2 cellular contexts compared by ENCODE assay signal in the genomic region with DNA sequence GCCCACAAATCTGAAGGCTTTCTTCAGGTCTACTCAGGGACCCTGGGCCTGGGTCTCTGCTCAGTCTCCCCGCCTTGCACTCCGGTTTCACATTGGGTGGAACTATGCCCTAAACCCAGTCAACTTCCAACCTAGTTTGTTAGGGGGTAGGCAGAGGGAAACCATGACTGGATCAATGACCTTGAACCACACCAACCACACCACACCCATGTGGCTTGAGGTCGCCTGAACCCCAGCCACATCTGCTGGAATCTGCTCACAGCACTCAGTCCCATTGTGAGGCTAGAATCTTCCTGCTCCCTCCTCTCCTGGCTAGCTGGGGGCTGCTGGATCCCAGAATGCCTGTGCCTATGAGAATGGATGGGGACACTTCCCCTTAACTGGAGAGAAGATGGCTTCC.
TF ChIP-seq lines count a peak whose summit lies in the region.

No MANE protein-coding gene starts in this region.

TF ChIP-seq in IMR-90, 13 proteins besides CTCF, POLR2A, EP300 and RAD21:
- TF ChIP-seq SMC3 (IDR thresholded peaks at IDR 0.05; ENCODE audit: low read depth, low read length) (no peak), FOS (IDR thresholded peaks at IDR 0.05; ENCODE audit: low read depth, low read length) (no peak), MXI1 (IDR thresholded peaks at IDR 0.05; ENCODE audit: borderline replicate concordance, low read depth, low read length) (no peak), MAFK (IDR thresholded peaks at IDR 0.05; ENCODE audit: low read depth, low read length) (no peak), MAZ (IDR thresholded peaks at IDR 0.05; ENCODE audit: borderline replicate concordance, low read depth, low read length) (no peak), BHLHE40 (IDR thresholded peaks at IDR 0.05; ENCODE audit: low read depth, low read length) (no peak), NFE2L2 (IDR thresholded peaks at IDR 0.05; ENCODE audit: low read depth, low read length) (no peak), RFX5 (IDR thresholded peaks at IDR 0.05; ENCODE audit: low read depth, low read length) (no peak), CHD1 (IDR thresholded peaks at IDR 0.05; ENCODE audit: low read depth, low read length) (no peak), CEBPB (IDR thresholded peaks at IDR 0.05; ENCODE audit: low read depth, low read length) (no peak), RCOR1 (IDR thresholded peaks at IDR 0.05; ENCODE audit: insufficient replicate concordance, low read length) (no peak)
- TF ChIP-seq, protein P1, sequence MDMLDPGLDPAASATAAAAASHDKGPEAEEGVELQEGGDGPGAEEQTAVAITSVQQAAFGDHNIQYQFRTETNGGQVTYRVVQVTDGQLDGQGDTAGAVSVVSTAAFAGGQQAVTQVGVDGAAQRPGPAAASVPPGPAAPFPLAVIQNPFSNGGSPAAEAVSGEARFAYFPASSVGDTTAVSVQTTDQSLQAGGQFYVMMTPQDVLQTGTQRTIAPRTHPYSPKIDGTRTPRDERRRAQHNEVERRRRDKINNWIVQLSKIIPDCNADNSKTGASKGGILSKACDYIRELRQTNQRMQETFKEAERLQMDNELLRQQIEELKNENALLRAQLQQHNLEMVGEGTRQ (IDR thresholded peaks at IDR 0.05; ENCODE audit: low read depth, low read length): no peak
- TF ChIP-seq, protein P2, sequence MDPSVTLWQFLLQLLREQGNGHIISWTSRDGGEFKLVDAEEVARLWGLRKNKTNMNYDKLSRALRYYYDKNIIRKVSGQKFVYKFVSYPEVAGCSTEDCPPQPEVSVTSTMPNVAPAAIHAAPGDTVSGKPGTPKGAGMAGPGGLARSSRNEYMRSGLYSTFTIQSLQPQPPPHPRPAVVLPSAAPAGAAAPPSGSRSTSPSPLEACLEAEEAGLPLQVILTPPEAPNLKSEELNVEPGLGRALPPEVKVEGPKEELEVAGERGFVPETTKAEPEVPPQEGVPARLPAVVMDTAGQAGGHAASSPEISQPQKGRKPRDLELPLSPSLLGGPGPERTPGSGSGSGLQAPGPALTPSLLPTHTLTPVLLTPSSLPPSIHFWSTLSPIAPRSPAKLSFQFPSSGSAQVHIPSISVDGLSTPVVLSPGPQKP (IDR thresholded peaks at IDR 0.05; ENCODE audit: borderline replicate concordance, low read depth, low read length): no peak

TF ChIP-seq in GM12878, 131 proteins besides CTCF, POLR2A, EP300 and RAD21:
- no peak for TF ChIP-seq EGR1 (IDR thresholded peaks at IDR 0.05; ENCODE audit: borderline replicate concordance in 1 of 2, low read depth in 2 of 2, low read length in 2 of 2)
- TF ChIP-seq, protein P3, sequence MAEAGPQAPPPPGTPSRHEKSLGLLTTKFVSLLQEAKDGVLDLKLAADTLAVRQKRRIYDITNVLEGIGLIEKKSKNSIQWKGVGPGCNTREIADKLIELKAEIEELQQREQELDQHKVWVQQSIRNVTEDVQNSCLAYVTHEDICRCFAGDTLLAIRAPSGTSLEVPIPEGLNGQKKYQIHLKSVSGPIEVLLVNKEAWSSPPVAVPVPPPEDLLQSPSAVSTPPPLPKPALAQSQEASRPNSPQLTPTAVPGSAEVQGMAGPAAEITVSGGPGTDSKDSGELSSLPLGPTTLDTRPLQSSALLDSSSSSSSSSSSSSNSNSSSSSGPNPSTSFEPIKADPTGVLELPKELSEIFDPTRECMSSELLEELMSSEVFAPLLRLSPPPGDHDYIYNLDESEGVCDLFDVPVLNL (IDR thresholded peaks at IDR 0.05; ENCODE audit: low read depth, low read length): no peak
- TF ChIP-seq PAX8 (IDR thresholded peaks at IDR 0.05): no peak
- 0 out of 2 replicates have a peak, but pooled peaks have one; percentile 25 for TF ChIP-seq RUNX3 (IDR thresholded peaks at IDR 0.05; ENCODE audit: low read length)
- TF ChIP-seq, protein P4, sequence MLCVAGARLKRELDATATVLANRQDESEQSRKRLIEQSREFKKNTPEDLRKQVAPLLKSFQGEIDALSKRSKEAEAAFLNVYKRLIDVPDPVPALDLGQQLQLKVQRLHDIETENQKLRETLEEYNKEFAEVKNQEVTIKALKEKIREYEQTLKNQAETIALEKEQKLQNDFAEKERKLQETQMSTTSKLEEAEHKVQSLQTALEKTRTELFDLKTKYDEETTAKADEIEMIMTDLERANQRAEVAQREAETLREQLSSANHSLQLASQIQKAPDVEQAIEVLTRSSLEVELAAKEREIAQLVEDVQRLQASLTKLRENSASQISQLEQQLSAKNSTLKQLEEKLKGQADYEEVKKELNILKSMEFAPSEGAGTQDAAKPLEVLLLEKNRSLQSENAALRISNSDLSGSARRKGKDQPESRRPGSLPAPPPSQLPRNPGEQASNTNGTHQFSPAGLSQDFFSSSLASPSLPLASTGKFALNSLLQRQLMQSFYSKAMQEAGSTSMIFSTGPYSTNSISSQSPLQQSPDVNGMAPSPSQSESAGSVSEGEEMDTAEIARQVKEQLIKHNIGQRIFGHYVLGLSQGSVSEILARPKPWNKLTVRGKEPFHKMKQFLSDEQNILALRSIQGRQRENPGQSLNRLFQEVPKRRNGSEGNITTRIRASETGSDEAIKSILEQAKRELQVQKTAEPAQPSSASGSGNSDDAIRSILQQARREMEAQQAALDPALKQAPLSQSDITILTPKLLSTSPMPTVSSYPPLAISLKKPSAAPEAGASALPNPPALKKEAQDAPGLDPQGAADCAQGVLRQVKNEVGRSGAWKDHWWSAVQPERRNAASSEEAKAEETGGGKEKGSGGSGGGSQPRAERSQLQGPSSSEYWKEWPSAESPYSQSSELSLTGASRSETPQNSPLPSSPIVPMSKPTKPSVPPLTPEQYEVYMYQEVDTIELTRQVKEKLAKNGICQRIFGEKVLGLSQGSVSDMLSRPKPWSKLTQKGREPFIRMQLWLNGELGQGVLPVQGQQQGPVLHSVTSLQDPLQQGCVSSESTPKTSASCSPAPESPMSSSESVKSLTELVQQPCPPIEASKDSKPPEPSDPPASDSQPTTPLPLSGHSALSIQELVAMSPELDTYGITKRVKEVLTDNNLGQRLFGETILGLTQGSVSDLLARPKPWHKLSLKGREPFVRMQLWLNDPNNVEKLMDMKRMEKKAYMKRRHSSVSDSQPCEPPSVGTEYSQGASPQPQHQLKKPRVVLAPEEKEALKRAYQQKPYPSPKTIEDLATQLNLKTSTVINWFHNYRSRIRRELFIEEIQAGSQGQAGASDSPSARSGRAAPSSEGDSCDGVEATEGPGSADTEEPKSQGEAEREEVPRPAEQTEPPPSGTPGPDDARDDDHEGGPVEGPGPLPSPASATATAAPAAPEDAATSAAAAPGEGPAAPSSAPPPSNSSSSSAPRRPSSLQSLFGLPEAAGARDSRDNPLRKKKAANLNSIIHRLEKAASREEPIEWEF (IDR thresholded peaks at IDR 0.05; ENCODE audit: insufficient replicate concordance, low read depth, low read length): no peak
- TF ChIP-seq CHD1 (IDR thresholded peaks at IDR 0.05; ENCODE audit: low read depth, low read length): no peak
- no peak for TF ChIP-seq BMI1 (IDR thresholded peaks at IDR 0.05; ENCODE audit: borderline replicate concordance)
- TF ChIP-seq CREB1 (IDR thresholded peaks at IDR 0.05; ENCODE audit: low read depth): no peak
- no peak for TF ChIP-seq MEF2A (IDR thresholded peaks at IDR 0.05; ENCODE audit: insufficient read depth, low read depth, low read length)
